18 cellular contexts compared by ENCODE assay signal in the genomic region with DNA sequence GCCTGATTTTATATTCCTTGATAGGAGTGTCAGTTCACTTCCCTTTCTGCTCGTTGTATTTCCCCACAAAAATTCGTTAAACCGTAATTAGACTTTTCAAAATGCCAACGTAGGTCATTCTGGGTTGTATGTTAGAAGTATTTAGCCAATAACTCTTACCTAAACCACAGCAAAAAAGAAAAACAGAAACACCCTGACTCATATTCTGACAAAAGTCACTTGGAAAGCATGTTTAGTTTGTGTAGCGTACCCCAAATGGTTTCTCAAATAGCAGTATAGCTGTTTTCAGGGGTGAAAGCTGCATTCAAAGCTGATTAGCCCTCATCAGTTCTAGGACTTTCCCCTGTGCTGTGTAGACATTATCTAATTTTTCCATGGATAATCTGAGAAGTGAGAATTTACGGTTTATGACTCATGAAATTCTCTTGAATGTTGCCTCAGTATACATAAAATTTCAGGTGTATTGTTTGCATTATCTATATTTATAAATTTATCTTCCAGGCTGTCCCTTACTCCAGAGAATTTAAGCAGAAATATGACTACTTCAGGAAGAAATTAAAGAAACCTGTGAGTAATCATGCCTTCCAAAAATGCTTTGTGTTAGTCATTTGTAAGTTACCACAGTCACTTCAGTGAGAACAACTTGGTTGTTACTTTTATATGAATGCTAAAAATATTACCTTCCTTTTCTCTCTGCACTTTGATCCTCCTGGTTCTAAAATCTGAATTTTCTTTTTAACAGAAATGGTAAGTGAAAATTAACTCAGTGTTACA.
DNase-seq lines count a peak whose midpoint lies in the region; ATAC-seq and TF ChIP-seq lines count a peak whose summit lies in the region.
"Had no signal": no experiment of that assay in that cellular context is flagged by ENCODE, and none has a peak within 500 bp of the region (broad histone marks: within the 10 kb centered on the region; RNA-seq: fewer than 3 reads in every experiment).

No MANE protein-coding gene starts in this region.

- H3K4me1 ChIP-seq in SJSA1 (replicated peaks) = peaks cover 67% of the 10 kb centered on the region

- POLR2A ChIA-PET in activated CD4-positive, alpha-beta T cell treated with anti-CD3 and anti-CD28 coated beads for 36 hours (lab: Charles Lee) = no interaction called here
- POLR2A ChIA-PET in activated CD4-positive, alpha-beta T cell treated with anti-CD3 and anti-CD28 coated beads, Interleukin-2, amount 10 ng/mL, durations not matched to agents 7 days and 5 days (lab: Charles Lee) = no interaction called here

- no peak overlapping the region for H3K4me3 ChIP-seq in SJSA1
- no peak overlapping the region for H3K4me3 ChIP-seq in fibroblast of mammary gland (ENCODE audit: control insufficient read depth, low read depth, low read length)
- H3K4me3 ChIP-seq: left lung, skin epidermis, tibial nerve had no signal

- ATAC-seq in activated CD4-positive, alpha-beta T cell treated with anti-CD3 and anti-CD28 coated beads for 36 hours = peak; percentile 30
- ATAC-seq: left lung had no signal

- DNase-seq in activated CD4-positive, alpha-beta T cell treated with anti-CD3 and anti-CD28 coated beads for 36 hours = no peak
- DNase-seq in activated CD4-positive, alpha-beta T cell treated with anti-CD3 and anti-CD28 coated beads, Interleukin-2, amount 10 ng/mL, durations not matched to agents 7 days and 5 days = no peak
- DNase-seq in SJSA1 (ENCODE audit: low read depth in 1 of 2, low spot score in 2 of 2) = peak in 1 of 2 experiments; percentile 44
- peak; percentile 78 for DNase-seq in fibroblast of mammary gland (ENCODE audit: low read depth)
- DNase-seq in stromal cell of bone marrow (ENCODE audit: low read depth) = peak; percentile 52
- no peak for DNase-seq in NCI-H2196 (lab: John Stamatoyannopoulos, UW; ENCODE audit: unreplicated experiment)
- no peak for DNase-seq in NCI-H345 treated with DMSO at 0.1 percent for 48 hours (lab: John Stamatoyannopoulos, UW; ENCODE audit: unreplicated experiment)
- DNase-seq in NCI-H1092 treated with DMSO at 0.1 percent for 48 hours (lab: John Stamatoyannopoulos, UW) = no peak
- DNase-seq: activated naive CD4-positive, alpha-beta T cell treated with anti-CD3 and anti-CD28 coated beads, Interleukin-2, amount 10 ng/mL, durations not matched to agents 7 days and 5 days; cortex of kidney; DMS153; glutamatergic neuron; left lung; NCI-H510A; nephron progenitor cell; Right ventricle myocardium superior had no signal

- no peaks in the 10 kb centered on the region for H3K9me3 Mint-ChIP-seq in activated CD4-positive, alpha-beta T cell treated with anti-CD3 and anti-CD28 coated beads for 36 hours (ENCODE audit: low read depth)
- H3K9me3 Mint-ChIP-seq in activated CD4-positive, alpha-beta T cell treated with anti-CD3 and anti-CD28 coated beads, Interleukin-2, amount 10 ng/mL, durations not matched to agents 7 days and 5 days = no peaks in the 10 kb centered on the region
- H3K9me3 Mint-ChIP-seq: activated naive CD4-positive, alpha-beta T cell treated with anti-CD3 and anti-CD28 coated beads, Interleukin-2, amount 10 ng/mL, durations not matched to agents 7 days and 5 days; nephron progenitor cell had no signal

- H3K36me3 Mint-ChIP-seq in activated CD4-positive, alpha-beta T cell treated with anti-CD3 and anti-CD28 coated beads for 36 hours (ENCODE audit: low read depth) = no peaks in the 10 kb centered on the region
- H3K36me3 Mint-ChIP-seq in activated CD4-positive, alpha-beta T cell treated with anti-CD3 and anti-CD28 coated beads, Interleukin-2, amount 10 ng/mL, durations not matched to agents 7 days and 5 days (ENCODE audit: low read depth) = no peaks in the 10 kb centered on the region
- H3K36me3 Mint-ChIP-seq: activated naive CD4-positive, alpha-beta T cell treated with anti-CD3 and anti-CD28 coated beads, Interleukin-2, amount 10 ng/mL, durations not matched to agents 7 days and 5 days had no signal

- TF ChIP-seq CTCF in fibroblast of mammary gland (conservative IDR thresholded peaks at IDR 0.05; ENCODE audit: control insufficient read depth, insufficient read depth, low read depth, low read length) = no peak

- no peaks in the 10 kb centered on the region for H3K9me3 ChIP-seq in SJSA1 (replicated peaks)
- H3K9me3 ChIP-seq: left lung, tibial nerve had no signal

- intact Hi-C loops in activated CD4-positive, alpha-beta T cell treated with anti-CD3 and anti-CD28 coated beads for 36 hours (cut with DNase I, micrococcal nuclease) = no loop called here

- CTCF ChIA-PET in activated CD4-positive, alpha-beta T cell treated with anti-CD3 and anti-CD28 coated beads for 36 hours (lab: Charles Lee) = no interaction called here
- CTCF ChIA-PET in activated CD4-positive, alpha-beta T cell treated with anti-CD3 and anti-CD28 coated beads, Interleukin-2, amount 10 ng/mL, durations not matched to agents 7 days and 5 days (lab: Charles Lee) = no interaction called here

- H3K27me3 ChIP-seq in SJSA1 (replicated peaks) = no peaks in the 10 kb centered on the region
- H3K27me3 ChIP-seq: left lung, tibial nerve had no signal

- H3K4me3 Mint-ChIP-seq in activated CD4-positive, alpha-beta T cell treated with anti-CD3 and anti-CD28 coated beads for 36 hours = no peak overlapping the region
- H3K4me3 Mint-ChIP-seq in activated CD4-positive, alpha-beta T cell treated with anti-CD3 and anti-CD28 coated beads, Interleukin-2, amount 10 ng/mL, durations not matched to agents 7 days and 5 days = no peak overlapping the region
- H3K4me3 Mint-ChIP-seq: activated naive CD4-positive, alpha-beta T cell treated with anti-CD3 and anti-CD28 coated beads, Interleukin-2, amount 10 ng/mL, durations not matched to agents 7 days and 5 days; nephron progenitor cell had no signal

- peaks cover 11% of the 10 kb centered on the region for H3K4me1 Mint-ChIP-seq in activated CD4-positive, alpha-beta T cell treated with anti-CD3 and anti-CD28 coated beads for 36 hours
- H3K4me1 Mint-ChIP-seq in activated CD4-positive, alpha-beta T cell treated with anti-CD3 and anti-CD28 coated beads, Interleukin-2, amount 10 ng/mL, durations not matched to agents 7 days and 5 days = peaks cover 1% of the 10 kb centered on the region
- H3K4me1 Mint-ChIP-seq: activated naive CD4-positive, alpha-beta T cell treated with anti-CD3 and anti-CD28 coated beads, Interleukin-2, amount 10 ng/mL, durations not matched to agents 7 days and 5 days had no signal

- H3K27me3 Mint-ChIP-seq in activated CD4-positive, alpha-beta T cell treated with anti-CD3 and anti-CD28 coated beads for 36 hours = no peaks in the 10 kb centered on the region
- H3K27me3 Mint-ChIP-seq in activated CD4-positive, alpha-beta T cell treated with anti-CD3 and anti-CD28 coated beads, Interleukin-2, amount 10 ng/mL, durations not matched to agents 7 days and 5 days = no peaks in the 10 kb centered on the region
- H3K27me3 Mint-ChIP-seq: activated naive CD4-positive, alpha-beta T cell treated with anti-CD3 and anti-CD28 coated beads, Interleukin-2, amount 10 ng/mL, durations not matched to agents 7 days and 5 days had no signal

- H3K36me3 ChIP-seq in SJSA1 = peaks cover 44% of the 10 kb centered on the region

- H3K27ac Mint-ChIP-seq in activated CD4-positive, alpha-beta T cell treated with anti-CD3 and anti-CD28 coated beads for 36 hours = no peak overlapping the region
- no peak overlapping the region for H3K27ac Mint-ChIP-seq in activated CD4-positive, alpha-beta T cell treated with anti-CD3 and anti-CD28 coated beads, Interleukin-2, amount 10 ng/mL, durations not matched to agents 7 days and 5 days
- H3K27ac Mint-ChIP-seq: activated naive CD4-positive, alpha-beta T cell treated with anti-CD3 and anti-CD28 coated beads, Interleukin-2, amount 10 ng/mL, durations not matched to agents 7 days and 5 days; nephron progenitor cell had no signal

- peak overlapping the region; percentile 86 for H3K27ac ChIP-seq in SJSA1
- H3K27ac ChIP-seq: tibial nerve had no signal

Comparison
In these comparisons a context has a peak if more than half of its experiments do, and no peak if none do; other contexts are left out.
1. DNase-seq: peak in fibroblast of mammary gland (single experiment) and stromal cell of bone marrow (single experiment); none in activated CD4-positive, alpha-beta T cell treated with anti-CD3 and anti-CD28 coated beads for 36 hours (single experiment), activated CD4-positive, alpha-beta T cell treated with anti-CD3 and anti-CD28 coated beads, Interleukin-2, amount 10 ng/mL, durations not matched to agents 7 days and 5 days (single experiment), NCI-H2196 (single experiment), NCI-H345 treated with DMSO at 0.1 percent for 48 hours (single experiment) and NCI-H1092 treated with DMSO at 0.1 percent for 48 hours (single experiment).